ENCODE assay signal across 1 cellular context in the genomic region with DNA sequence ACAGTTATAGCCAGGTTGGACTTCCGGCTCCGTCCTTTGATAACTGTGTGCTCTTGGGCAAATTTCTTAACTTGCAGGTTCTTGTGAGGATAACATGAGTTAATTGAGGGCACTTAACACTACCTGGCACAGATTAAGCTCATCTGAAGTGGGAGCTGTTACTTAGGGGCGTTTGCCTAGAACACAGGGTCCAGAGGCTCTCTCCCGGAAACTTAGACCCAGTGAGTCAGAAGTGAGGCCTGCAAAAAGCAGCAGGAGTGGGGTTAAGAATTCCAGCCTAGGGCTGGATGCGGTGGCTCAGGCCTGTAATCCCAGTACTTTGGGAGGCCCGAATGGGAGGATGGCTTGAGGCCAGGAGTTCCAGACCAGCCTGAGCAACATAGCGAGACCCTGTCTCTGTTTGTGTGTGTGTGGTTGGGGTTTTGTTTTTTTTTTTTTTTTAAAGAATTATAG.
A peak's percentile ranks its signal among the peaks of the same experiment; 100 is the strongest.
TF ChIP-seq lines count a peak whose summit lies in the region.

No MANE protein-coding gene starts in this region.

TF ChIP-seq in HepG2, 621 proteins besides CTCF, POLR2A, EP300 and RAD21 (continued from another document and continues in another):
- TF ChIP-seq, protein P1, sequence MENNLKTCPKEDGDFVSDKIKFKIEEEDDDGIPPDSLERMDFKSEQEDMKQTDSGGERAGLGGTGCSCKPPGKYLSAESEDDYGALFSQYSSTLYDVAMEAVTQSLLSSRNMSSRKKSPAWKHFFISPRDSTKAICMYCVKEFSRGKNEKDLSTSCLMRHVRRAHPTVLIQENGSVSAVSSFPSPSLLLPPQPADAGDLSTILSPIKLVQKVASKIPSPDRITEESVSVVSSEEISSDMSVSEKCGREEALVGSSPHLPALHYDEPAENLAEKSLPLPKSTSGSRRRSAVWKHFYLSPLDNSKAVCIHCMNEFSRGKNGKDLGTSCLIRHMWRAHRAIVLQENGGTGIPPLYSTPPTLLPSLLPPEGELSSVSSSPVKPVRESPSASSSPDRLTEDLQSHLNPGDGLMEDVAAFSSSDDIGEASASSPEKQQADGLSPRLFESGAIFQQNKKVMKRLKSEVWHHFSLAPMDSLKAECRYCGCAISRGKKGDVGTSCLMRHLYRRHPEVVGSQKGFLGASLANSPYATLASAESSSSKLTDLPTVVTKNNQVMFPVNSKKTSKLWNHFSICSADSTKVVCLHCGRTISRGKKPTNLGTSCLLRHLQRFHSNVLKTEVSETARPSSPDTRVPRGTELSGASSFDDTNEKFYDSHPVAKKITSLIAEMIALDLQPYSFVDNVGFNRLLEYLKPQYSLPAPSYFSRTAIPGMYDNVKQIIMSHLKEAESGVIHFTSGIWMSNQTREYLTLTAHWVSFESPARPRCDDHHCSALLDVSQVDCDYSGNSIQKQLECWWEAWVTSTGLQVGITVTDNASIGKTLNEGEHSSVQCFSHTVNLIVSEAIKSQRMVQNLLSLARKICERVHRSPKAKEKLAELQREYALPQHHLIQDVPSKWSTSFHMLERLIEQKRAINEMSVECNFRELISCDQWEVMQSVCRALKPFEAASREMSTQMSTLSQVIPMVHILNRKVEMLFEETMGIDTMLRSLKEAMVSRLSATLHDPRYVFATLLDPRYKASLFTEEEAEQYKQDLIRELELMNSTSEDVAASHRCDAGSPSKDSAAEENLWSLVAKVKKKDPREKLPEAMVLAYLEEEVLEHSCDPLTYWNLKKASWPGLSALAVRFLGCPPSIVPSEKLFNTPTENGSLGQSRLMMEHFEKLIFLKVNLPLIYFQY (CRISPR knock-in tag; IDR thresholded peaks at IDR 0.05; ENCODE audit: borderline replicate concordance) = no peak
- TF ChIP-seq, protein P2, sequence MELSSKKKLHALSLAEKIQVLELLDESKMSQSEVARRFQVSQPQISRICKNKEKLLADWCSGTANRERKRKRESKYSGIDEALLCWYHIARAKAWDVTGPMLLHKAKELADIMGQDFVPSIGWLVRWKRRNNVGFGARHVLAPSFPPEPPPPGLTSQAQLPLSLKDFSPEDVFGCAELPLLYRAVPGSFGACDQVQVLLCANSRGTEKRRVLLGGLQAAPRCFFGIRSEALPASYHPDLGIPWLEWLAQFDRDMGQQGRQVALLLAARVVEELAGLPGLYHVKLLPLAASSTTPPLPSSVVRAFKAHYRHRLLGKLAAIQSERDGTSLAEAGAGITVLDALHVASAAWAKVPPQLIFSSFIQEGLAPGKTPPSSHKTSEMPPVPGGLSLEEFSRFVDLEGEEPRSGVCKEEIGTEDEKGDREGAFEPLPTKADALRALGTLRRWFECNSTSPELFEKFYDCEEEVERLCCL (CRISPR knock-in tag; IDR thresholded peaks at IDR 0.05; ENCODE audit: borderline replicate concordance) = no peak
- no peak for TF ChIP-seq HHEX (CRISPR knock-in tag; IDR thresholded peaks at IDR 0.05)
- TF ChIP-seq ZNF260 (CRISPR knock-in tag; IDR thresholded peaks at IDR 0.05; ENCODE audit: borderline replicate concordance, low read depth) = no peak
- no peak for TF ChIP-seq JUNB (CRISPR knock-in tag; IDR thresholded peaks at IDR 0.05; ENCODE audit: borderline replicate concordance)
- no peak for TF ChIP-seq ATF1 (CRISPR knock-in tag; IDR thresholded peaks at IDR 0.05)
- TF ChIP-seq HOXA5 (CRISPR knock-in tag; IDR thresholded peaks at IDR 0.05) = no peak
- TF ChIP-seq ZNF883 (CRISPR knock-in tag; IDR thresholded peaks at IDR 0.05; ENCODE audit: not compliant biosample characterization) = no peak
- TF ChIP-seq ZMAT5 (CRISPR knock-in tag; IDR thresholded peaks at IDR 0.05; ENCODE audit: borderline replicate concordance, low read depth) = no peak
- no peak for TF ChIP-seq FOXP1 (IDR thresholded peaks at IDR 0.05)
- TF ChIP-seq FOXP1 (CRISPR knock-in tag; IDR thresholded peaks at IDR 0.05) = no peak
- TF ChIP-seq, protein P3, sequence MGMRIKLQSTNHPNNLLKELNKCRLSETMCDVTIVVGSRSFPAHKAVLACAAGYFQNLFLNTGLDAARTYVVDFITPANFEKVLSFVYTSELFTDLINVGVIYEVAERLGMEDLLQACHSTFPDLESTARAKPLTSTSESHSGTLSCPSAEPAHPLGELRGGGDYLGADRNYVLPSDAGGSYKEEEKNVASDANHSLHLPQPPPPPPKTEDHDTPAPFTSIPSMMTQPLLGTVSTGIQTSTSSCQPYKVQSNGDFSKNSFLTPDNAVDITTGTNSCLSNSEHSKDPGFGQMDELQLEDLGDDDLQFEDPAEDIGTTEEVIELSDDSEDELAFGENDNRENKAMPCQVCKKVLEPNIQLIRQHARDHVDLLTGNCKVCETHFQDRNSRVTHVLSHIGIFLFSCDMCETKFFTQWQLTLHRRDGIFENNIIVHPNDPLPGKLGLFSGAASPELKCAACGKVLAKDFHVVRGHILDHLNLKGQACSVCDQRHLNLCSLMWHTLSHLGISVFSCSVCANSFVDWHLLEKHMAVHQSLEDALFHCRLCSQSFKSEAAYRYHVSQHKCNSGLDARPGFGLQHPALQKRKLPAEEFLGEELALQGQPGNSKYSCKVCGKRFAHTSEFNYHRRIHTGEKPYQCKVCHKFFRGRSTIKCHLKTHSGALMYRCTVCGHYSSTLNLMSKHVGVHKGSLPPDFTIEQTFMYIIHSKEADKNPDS (CRISPR knock-in tag; IDR thresholded peaks at IDR 0.05) = no peak
- TF ChIP-seq NFYC (CRISPR knock-in tag; IDR thresholded peaks at IDR 0.05) = no peak
- no peak for TF ChIP-seq SATB2 (CRISPR knock-in tag; IDR thresholded peaks at IDR 0.05)
- TF ChIP-seq ZNF296 (CRISPR knock-in tag; conservative IDR thresholded peaks at IDR 0.05) = no peak
- TF ChIP-seq HMGXB4 (CRISPR knock-in tag; IDR thresholded peaks at IDR 0.05; ENCODE audit: borderline replicate concordance in 1 of 2, low read depth in 1 of 2) = no peak
- no peak for TF ChIP-seq ZNF619 (CRISPR knock-in tag; IDR thresholded peaks at IDR 0.05)
- peak; percentile 4; the same call in 1 of the 2 replicates for TF ChIP-seq GATA4 (IDR thresholded peaks at IDR 0.05; ENCODE audit: borderline replicate concordance, low read depth)
- no peak for TF ChIP-seq ARNTL (CRISPR knock-in tag; IDR thresholded peaks at IDR 0.05)
- no peak for TF ChIP-seq RBAK (CRISPR knock-in tag; IDR thresholded peaks at IDR 0.05)
- TF ChIP-seq U2AF1 (optimal IDR thresholded peaks at IDR 0.05; ENCODE audit: low read depth, low read length) = no peak
- no peak for TF ChIP-seq ETV6 (CRISPR knock-in tag; conservative IDR thresholded peaks at IDR 0.05)
- no peak for TF ChIP-seq PAWR (CRISPR knock-in tag; IDR thresholded peaks at IDR 0.05; ENCODE audit: borderline replicate concordance)
- no peak for TF ChIP-seq THAP7 (CRISPR knock-in tag; IDR thresholded peaks at IDR 0.05)
- no peak for TF ChIP-seq SALL2 (CRISPR knock-in tag; IDR thresholded peaks at IDR 0.05)
- TF ChIP-seq ZNF253 (CRISPR knock-in tag; IDR thresholded peaks at IDR 0.05; ENCODE audit: borderline replicate concordance) = no peak
- TF ChIP-seq ZFP1 (CRISPR knock-in tag; IDR thresholded peaks at IDR 0.05) = no peak
- no peak for TF ChIP-seq DR1 (CRISPR knock-in tag; IDR thresholded peaks at IDR 0.05)
- no peak for TF ChIP-seq RAD51 (IDR thresholded peaks at IDR 0.05; ENCODE audit: borderline replicate concordance)
- no peak for TF ChIP-seq CBX5 (CRISPR knock-in tag; IDR thresholded peaks at IDR 0.05; ENCODE audit: borderline replicate concordance)
- no peak for TF ChIP-seq ZNF563 (CRISPR knock-in tag; IDR thresholded peaks at IDR 0.05)
- TF ChIP-seq AHDC1 (CRISPR knock-in tag; IDR thresholded peaks at IDR 0.05; ENCODE audit: borderline replicate concordance) = no peak
- TF ChIP-seq ZNF605 (CRISPR knock-in tag; IDR thresholded peaks at IDR 0.05) = peak; percentile 56
- no peak for TF ChIP-seq ZNF432 (CRISPR knock-in tag; IDR thresholded peaks at IDR 0.05; ENCODE audit: borderline replicate concordance)
- TF ChIP-seq, protein P4, sequence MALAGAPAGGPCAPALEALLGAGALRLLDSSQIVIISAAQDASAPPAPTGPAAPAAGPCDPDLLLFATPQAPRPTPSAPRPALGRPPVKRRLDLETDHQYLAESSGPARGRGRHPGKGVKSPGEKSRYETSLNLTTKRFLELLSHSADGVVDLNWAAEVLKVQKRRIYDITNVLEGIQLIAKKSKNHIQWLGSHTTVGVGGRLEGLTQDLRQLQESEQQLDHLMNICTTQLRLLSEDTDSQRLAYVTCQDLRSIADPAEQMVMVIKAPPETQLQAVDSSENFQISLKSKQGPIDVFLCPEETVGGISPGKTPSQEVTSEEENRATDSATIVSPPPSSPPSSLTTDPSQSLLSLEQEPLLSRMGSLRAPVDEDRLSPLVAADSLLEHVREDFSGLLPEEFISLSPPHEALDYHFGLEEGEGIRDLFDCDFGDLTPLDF (CRISPR knock-in tag; IDR thresholded peaks at IDR 0.05) = no peak
- no peak for TF ChIP-seq ZNF562 (CRISPR knock-in tag; IDR thresholded peaks at IDR 0.05; ENCODE audit: borderline replicate concordance)
- no peak for TF ChIP-seq CREBL2 (CRISPR knock-in tag; IDR thresholded peaks at IDR 0.05; ENCODE audit: borderline replicate concordance)
- no peak for TF ChIP-seq ZMYM2 (CRISPR knock-in tag; IDR thresholded peaks at IDR 0.05)
- TF ChIP-seq ZNF264 (CRISPR knock-in tag; IDR thresholded peaks at IDR 0.05) = no peak
- TF ChIP-seq ZNF124 (CRISPR knock-in tag; IDR thresholded peaks at IDR 0.05) = no peak
- no peak for TF ChIP-seq HES4 (CRISPR knock-in tag; IDR thresholded peaks at IDR 0.05; ENCODE audit: borderline replicate concordance)
- TF ChIP-seq, protein P5, sequence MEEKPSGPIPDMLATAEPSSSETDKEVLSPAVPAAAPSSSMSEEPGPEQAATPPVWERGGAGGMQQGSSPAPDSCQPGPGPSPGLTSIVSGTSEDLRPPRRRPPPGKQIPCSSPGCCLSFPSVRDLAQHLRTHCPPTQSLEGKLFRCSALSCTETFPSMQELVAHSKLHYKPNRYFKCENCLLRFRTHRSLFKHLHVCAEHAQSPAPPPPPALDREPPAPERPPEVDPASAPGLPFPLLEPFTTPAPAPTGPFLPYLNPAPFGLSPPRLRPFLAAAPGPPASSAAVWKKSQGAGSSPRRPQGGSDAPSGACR (CRISPR knock-in tag; IDR thresholded peaks at IDR 0.05) = no peak
- no peak for TF ChIP-seq ZSCAN31 (CRISPR knock-in tag; IDR thresholded peaks at IDR 0.05; ENCODE audit: low read depth)
- no peak for TF ChIP-seq HNRNPUL1 (IDR thresholded peaks at IDR 0.05; ENCODE audit: low read depth, low read length)
- no peak for TF ChIP-seq TMF1 (CRISPR knock-in tag; IDR thresholded peaks at IDR 0.05; ENCODE audit: low read depth)
- no peak for TF ChIP-seq ATAD3A (CRISPR knock-in tag; IDR thresholded peaks at IDR 0.05)
- no peak for TF ChIP-seq ATRX (CRISPR knock-in tag; IDR thresholded peaks at IDR 0.05; ENCODE audit: borderline replicate concordance)
- no peak for TF ChIP-seq NR3C1 (CRISPR knock-in tag; IDR thresholded peaks at IDR 0.05)
- no peak for TF ChIP-seq ZNF33B (CRISPR knock-in tag; IDR thresholded peaks at IDR 0.05)
- TF ChIP-seq ZNF44 (CRISPR knock-in tag; IDR thresholded peaks at IDR 0.05) = no peak
- no peak for TF ChIP-seq ZBTB42 (CRISPR knock-in tag; IDR thresholded peaks at IDR 0.05)
